13 cellular contexts compared by ENCODE assay signal in the genomic region with DNA sequence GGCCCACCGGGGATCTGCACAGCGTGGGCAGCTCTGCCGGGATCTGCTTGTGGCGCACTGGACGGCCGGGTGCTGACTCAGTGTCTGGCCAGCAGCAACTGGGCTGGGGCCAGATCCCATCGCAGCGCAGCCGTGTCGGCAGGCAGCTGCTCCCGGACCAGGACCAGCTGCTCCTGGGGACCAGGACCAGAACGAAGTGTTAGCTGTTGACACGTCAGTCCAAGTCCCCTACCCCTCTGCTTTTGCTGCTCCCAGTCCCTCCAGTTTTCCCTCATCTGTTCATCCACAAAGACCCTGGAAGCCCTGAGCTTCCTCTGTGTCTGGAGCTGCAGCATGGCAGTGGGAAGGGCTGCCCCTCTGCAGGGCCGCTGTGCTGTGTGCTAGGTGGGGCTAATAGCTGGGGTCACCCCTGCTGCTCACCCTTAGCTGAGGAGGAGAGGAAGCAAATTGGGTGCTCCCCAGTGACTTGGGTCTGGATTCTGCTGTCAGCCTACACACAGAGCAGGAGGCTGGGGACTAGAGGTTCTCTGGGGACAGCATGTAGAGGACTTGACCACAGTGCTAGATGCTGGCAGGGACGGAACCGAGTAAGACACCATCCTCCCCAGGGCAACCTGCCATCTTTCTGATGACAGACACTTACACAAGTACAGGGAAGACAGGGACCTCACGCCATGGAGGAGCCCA. TPM values are rescaled to one million over a fixed set of nuclear protein-coding genes. Genes with fewer than 3 reads are reported as not detected.
DNase-seq lines count a peak whose midpoint lies in the region; ATAC-seq and TF ChIP-seq lines count a peak whose summit lies in the region.
"Had no signal": no experiment of that assay in that cellular context is flagged by ENCODE, and none has a peak within 500 bp of the region (broad histone marks: within the 10 kb centered on the region; RNA-seq: fewer than 3 reads in every experiment).

No MANE protein-coding gene starts in this region.

- no peaks in the 10 kb centered on the region for H3K9me3 ChIP-seq in skeletal muscle satellite cell (replicated peaks; ENCODE audit: low read length)

- peaks cover 40% of the 10 kb centered on the region for H3K27me3 ChIP-seq in skeletal muscle satellite cell (ENCODE audit: control insufficient read depth, insufficient read depth, low read length)

- POLR2A ChIA-PET in RWPE1 (lab: Yijun Ruan, JAX; ENCODE audit: low non-redundant PET): no interaction called here

- peaks cover 11% of the 10 kb centered on the region for H3K4me1 ChIP-seq in skeletal muscle satellite cell (ENCODE audit: control insufficient read depth, insufficient read depth, low read length)

- CTCF ChIA-PET in RWPE1 (lab: Yijun Ruan, JAX): interaction anchor here (0.6 to 1.3 kb wide), 2 partner anchors 14 to 40 kb away, joined by 3 to 7 read pairs; no protein-coding TSS in a partner anchor

- H3K27ac ChIP-seq in RWPE1: no peak overlapping the region

- H3K4me3 ChIP-seq in skeletal muscle satellite cell (ENCODE audit: low read length): no peak overlapping the region

- peak overlapping the region; percentile 19 for H3K4me2 ChIP-seq in skeletal muscle satellite cell (ENCODE audit: low read length)

- DNase-seq in GM04503 (ENCODE audit: low read depth) (peak; percentile 10), astrocyte of the hippocampus (ENCODE audit: low read depth, low spot score) (peak; percentile 70), hippocampal formation (lab: John Stamatoyannopoulos, UW) (peak; percentile 35 to 48), NCI-H2171 treated with DMSO at 0.1 percent for 48 hours (lab: John Stamatoyannopoulos, UW) (no peak), RWPE1 (ENCODE audit: low spot score) (no peak)
- DNase-seq: activated CD4-positive, alpha-beta T cell treated with anti-CD3 and anti-CD28 coated beads, Interleukin-2, amount 50 U/mL, for 4 hours; NCI-H1417 treated with DMSO at 0.1 percent for 48 hours; NCI-H748 treated with DMSO at 0.1 percent for 48 hours had no signal

- ATAC-seq in GM19023 (IDR thresholded peaks at IDR 0.05; ENCODE audit: unreplicated experiment) (no peak), SK-N-SH treated with all-trans-retinoic acid at 6 μM for 48 hours (no peak)
- ATAC-seq: natural killer cell treated with Interleukin-12 subunit alpha and Interleukin-12 subunit beta and Interleukin-15 and Interleukin-18, amount 100 ng/mL, for 72 hours; stimulated activated memory B cell treated with anti-CD40 and anti-IgM and Interleukin-4, amounts not matched to agents 10 μg/mL and 1 μg/mL and 100 μg/mL, for 72 hours had no signal

- TF ChIP-seq CTCF in RWPE1 (conservative IDR thresholded peaks at IDR 0.05; ENCODE audit: low read depth): no peak

- no peak overlapping the region for H3K9ac ChIP-seq in skeletal muscle satellite cell (ENCODE audit: low read depth, low read length)

- H3K36me3 ChIP-seq in skeletal muscle satellite cell (ENCODE audit: insufficient read depth, low read length): no peaks in the 10 kb centered on the region

TF ChIP-seq in SK-N-SH treated with all-trans-retinoic acid at 6 μM for 48 hours, 23 proteins besides CTCF, POLR2A, EP300 and RAD21:
- TF ChIP-seq PATZ1 (CRISPR knock-in tag; IDR thresholded peaks at IDR 0.05; ENCODE audit: borderline replicate concordance): no peak
- no peak for TF ChIP-seq ZFP30 (CRISPR knock-in tag; IDR thresholded peaks at IDR 0.05)
- no peak for TF ChIP-seq ZNF8 (CRISPR knock-in tag; IDR thresholded peaks at IDR 0.05)
- TF ChIP-seq GLIS3 (CRISPR knock-in tag; IDR thresholded peaks at IDR 0.05): no peak
- no peak for TF ChIP-seq BACH2 (CRISPR knock-in tag; IDR thresholded peaks at IDR 0.05; ENCODE audit: borderline replicate concordance)
- TF ChIP-seq, protein P1, sequence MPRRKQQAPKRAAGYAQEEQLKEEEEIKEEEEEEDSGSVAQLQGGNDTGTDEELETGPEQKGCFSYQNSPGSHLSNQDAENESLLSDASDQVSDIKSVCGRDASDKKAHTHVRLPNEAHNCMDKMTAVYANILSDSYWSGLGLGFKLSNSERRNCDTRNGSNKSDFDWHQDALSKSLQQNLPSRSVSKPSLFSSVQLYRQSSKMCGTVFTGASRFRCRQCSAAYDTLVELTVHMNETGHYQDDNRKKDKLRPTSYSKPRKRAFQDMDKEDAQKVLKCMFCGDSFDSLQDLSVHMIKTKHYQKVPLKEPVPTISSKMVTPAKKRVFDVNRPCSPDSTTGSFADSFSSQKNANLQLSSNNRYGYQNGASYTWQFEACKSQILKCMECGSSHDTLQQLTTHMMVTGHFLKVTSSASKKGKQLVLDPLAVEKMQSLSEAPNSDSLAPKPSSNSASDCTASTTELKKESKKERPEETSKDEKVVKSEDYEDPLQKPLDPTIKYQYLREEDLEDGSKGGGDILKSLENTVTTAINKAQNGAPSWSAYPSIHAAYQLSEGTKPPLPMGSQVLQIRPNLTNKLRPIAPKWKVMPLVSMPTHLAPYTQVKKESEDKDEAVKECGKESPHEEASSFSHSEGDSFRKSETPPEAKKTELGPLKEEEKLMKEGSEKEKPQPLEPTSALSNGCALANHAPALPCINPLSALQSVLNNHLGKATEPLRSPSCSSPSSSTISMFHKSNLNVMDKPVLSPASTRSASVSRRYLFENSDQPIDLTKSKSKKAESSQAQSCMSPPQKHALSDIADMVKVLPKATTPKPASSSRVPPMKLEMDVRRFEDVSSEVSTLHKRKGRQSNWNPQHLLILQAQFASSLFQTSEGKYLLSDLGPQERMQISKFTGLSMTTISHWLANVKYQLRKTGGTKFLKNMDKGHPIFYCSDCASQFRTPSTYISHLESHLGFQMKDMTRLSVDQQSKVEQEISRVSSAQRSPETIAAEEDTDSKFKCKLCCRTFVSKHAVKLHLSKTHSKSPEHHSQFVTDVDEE (CRISPR knock-in tag; IDR thresholded peaks at IDR 0.05): no peak
- no peak for TF ChIP-seq TCF4 (CRISPR knock-in tag; IDR thresholded peaks at IDR 0.05; ENCODE audit: borderline replicate concordance)
- TF ChIP-seq, protein P2, sequence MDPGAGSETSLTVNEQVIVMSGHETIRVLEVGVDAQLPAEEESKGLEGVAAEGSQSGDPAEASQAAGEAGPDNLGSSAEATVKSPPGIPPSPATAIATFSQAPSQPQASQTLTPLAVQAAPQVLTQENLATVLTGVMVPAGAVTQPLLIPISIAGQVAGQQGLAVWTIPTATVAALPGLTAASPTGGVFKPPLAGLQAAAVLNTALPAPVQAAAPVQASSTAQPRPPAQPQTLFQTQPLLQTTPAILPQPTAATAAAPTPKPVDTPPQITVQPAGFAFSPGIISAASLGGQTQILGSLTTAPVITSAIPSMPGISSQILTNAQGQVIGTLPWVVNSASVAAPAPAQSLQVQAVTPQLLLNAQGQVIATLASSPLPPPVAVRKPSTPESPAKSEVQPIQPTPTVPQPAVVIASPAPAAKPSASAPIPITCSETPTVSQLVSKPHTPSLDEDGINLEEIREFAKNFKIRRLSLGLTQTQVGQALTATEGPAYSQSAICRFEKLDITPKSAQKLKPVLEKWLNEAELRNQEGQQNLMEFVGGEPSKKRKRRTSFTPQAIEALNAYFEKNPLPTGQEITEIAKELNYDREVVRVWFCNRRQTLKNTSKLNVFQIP (CRISPR knock-in tag; IDR thresholded peaks at IDR 0.05; ENCODE audit: borderline replicate concordance, low read depth): no peak
- no peak for TF ChIP-seq ZNF565 (CRISPR knock-in tag; conservative IDR thresholded peaks at IDR 0.05; ENCODE audit: low read depth)
- no peak for TF ChIP-seq SNAI2 (CRISPR knock-in tag; IDR thresholded peaks at IDR 0.05)
- no peak for TF ChIP-seq ISL1 (CRISPR knock-in tag; IDR thresholded peaks at IDR 0.05)
- TF ChIP-seq ZC3H10 (CRISPR knock-in tag; IDR thresholded peaks at IDR 0.05): no peak
- TF ChIP-seq ZFP3 (CRISPR knock-in tag; IDR thresholded peaks at IDR 0.05): no peak
- TF ChIP-seq TOX (CRISPR knock-in tag; IDR thresholded peaks at IDR 0.05; ENCODE audit: borderline replicate concordance): no peak
- TF ChIP-seq, protein P3, sequence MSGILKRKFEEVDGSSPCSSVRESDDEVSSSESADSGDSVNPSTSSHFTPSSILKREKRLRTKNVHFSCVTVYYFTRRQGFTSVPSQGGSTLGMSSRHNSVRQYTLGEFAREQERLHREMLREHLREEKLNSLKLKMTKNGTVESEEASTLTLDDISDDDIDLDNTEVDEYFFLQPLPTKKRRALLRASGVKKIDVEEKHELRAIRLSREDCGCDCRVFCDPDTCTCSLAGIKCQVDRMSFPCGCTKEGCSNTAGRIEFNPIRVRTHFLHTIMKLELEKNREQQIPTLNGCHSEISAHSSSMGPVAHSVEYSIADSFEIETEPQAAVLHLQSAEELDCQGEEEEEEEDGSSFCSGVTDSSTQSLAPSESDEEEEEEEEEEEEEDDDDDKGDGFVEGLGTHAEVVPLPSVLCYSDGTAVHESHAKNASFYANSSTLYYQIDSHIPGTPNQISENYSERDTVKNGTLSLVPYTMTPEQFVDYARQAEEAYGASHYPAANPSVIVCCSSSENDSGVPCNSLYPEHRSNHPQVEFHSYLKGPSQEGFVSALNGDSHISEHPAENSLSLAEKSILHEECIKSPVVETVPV (CRISPR knock-in tag; IDR thresholded peaks at IDR 0.05): no peak

RNA-seq across cellular contexts. Expression of gene KIF1A, which starts 16.9 kb away (rescaled TPM):
- total RNA-seq in skeletal muscle satellite cell (2012; rRNA removed): under 0.01 TPM in 1 of 2 replicates, not detected in the other

RNA-seq across cellular contexts. Expression of gene AGXT, which starts 31.7 kb away (rescaled TPM):
- not detected in 2 replicates for total RNA-seq in skeletal muscle satellite cell (2012; rRNA removed)
- total RNA-seq: natural killer cell treated with Interleukin-12 subunit alpha and Interleukin-12 subunit beta and Interleukin-15 and Interleukin-18, amount 100 ng/mL, for 72 hours had no signal

RNA-seq across cellular contexts. Expression of gene MAB21L4, which starts 59.0 kb away (rescaled TPM):
- total RNA-seq in skeletal muscle satellite cell (2012; rRNA removed): not detected in 2 replicates
- total RNA-seq: natural killer cell treated with Interleukin-12 subunit alpha and Interleukin-12 subunit beta and Interleukin-15 and Interleukin-18, amount 100 ng/mL, for 72 hours had no signal

Comparison
In these comparisons a context has a peak if more than half of its experiments do, and no peak if none do; other contexts are left out.
1. DNase-seq: peak in GM04503 (single experiment), astrocyte of the hippocampus (single experiment) and hippocampal formation (2 of 2); none in NCI-H2171 treated with DMSO at 0.1 percent for 48 hours (single experiment) and RWPE1 (single experiment).